Comparison of ENCODE assay signal across 8 cellular contexts in the genomic region with DNA sequence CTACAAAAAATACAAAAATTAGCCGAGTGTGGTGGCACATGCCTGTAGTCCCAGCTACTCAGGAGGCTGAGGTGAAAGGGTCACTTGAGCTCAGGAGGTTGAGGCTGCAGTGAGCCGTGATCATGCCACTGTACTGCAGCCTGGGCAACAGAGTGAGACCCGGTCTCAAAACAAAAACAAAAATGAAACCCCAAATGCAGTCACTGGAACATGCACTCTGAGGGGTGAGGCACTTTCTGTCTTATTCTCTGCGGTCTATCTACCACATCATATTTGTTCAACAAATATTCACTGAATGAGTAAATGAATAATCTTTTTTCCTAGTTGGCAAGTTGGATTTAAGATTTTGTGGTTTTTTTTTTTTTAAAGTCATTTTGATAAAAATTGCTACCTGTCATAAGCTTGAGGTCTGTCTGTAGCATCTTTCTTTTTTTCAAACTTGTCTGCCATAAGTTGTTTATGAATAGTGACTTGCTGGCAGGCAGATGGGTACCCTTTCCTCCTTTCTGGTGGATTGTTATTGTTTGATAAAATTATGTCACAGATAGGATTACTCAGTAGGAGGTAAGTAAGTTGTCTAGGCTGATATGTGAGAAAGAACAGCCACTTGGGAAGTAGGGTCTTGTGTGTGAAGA. TPM values are rescaled to one million over a fixed set of nuclear protein-coding genes. Genes with fewer than 3 reads are reported as not detected.
DNase-seq lines count a peak whose midpoint lies in the region; ATAC-seq and TF ChIP-seq lines count a peak whose summit lies in the region.

No MANE protein-coding gene starts in this region.

- peak; percentile 80 for ATAC-seq in GM19397 (IDR thresholded peaks at IDR 0.05; ENCODE audit: unreplicated experiment)
- peak; percentile 77 for ATAC-seq in HG03108 (IDR thresholded peaks at IDR 0.05; ENCODE audit: unreplicated experiment)
- ATAC-seq in psoas muscle: no peak

- no peaks in the 10 kb centered on the region for H3K27me3 ChIP-seq in psoas muscle (ENCODE audit: insufficient read depth in 3 of 3, low read length in 2 of 3)

- no peak overlapping the region for H3K27ac ChIP-seq in psoas muscle

- no peaks in the 10 kb centered on the region for H3K36me3 Mint-ChIP-seq in activated T-helper 2 cell treated with anti-CD3 and anti-CD28 coated beads, Interferon-gamma antibody, Interleukin-2, Interleukin-4, amounts not matched to agents 10 μg/mL and 5 μg/mL and 100 μg/mL, durations not matched to agents 14 hours and 24 hours and 36 hours (ENCODE audit: low read depth)

- 89% methylated on average over 4 of the region's 4 CpGs for WGBS in psoas muscle, 3 donors

- peaks cover 3% of the 10 kb centered on the region for H3K27me3 Mint-ChIP-seq in activated T-helper 2 cell treated with anti-CD3 and anti-CD28 coated beads, Interferon-gamma antibody, Interleukin-2, Interleukin-4, amounts not matched to agents 10 μg/mL and 5 μg/mL and 100 μg/mL, durations not matched to agents 14 hours and 24 hours and 36 hours (ENCODE audit: low read depth)

- H3K9me3 ChIP-seq in psoas muscle: no peaks in the 10 kb centered on the region

- peak; percentile 81 for DNase-seq in Caki2 (ENCODE audit: low read depth)
- DNase-seq in activated T-helper 2 cell treated with anti-CD3 and anti-CD28 coated beads, Interferon-gamma antibody, Interleukin-2, Interleukin-4, amounts not matched to agents 10 μg/mL and 5 μg/mL and 100 μg/mL, durations not matched to agents 14 hours and 24 hours and 36 hours (ENCODE audit: low spot score): peak; percentile 36
- DNase-seq in psoas muscle: no peak
- no peak for DNase-seq in SW 1271 (lab: John Stamatoyannopoulos, UW)
- no peak for DNase-seq in putamen (ENCODE audit: low spot score)
- no peak for DNase-seq in NOMO-1 treated with DMSO at 0.1 percent for 48 hours (lab: John Stamatoyannopoulos, UW; ENCODE audit: unreplicated experiment)

- peaks cover 0 to 97% of the 10 kb centered on the region in 2 donors for H3K36me3 ChIP-seq in psoas muscle (ENCODE audit: insufficient read depth in 1 of 2, low read depth in 1 of 2)

- intact Hi-C loops in activated T-helper 2 cell treated with anti-CD3 and anti-CD28 coated beads, Interferon-gamma antibody, Interleukin-2, Interleukin-4, amounts not matched to agents 10 μg/mL and 5 μg/mL and 100 μg/mL, durations not matched to agents 14 hours and 24 hours and 36 hours (cut with micrococcal nuclease): loop anchor here (1.0 to 5.0 kb wide), 7 partner anchors 26 to 415 kb away; a partner anchor contains a TSS
- intact Hi-C loops in psoas muscle (cut with DNase I): no loop called here

- peak overlapping the region; percentile 83 for H3K27ac Mint-ChIP-seq in activated T-helper 2 cell treated with anti-CD3 and anti-CD28 coated beads, Interferon-gamma antibody, Interleukin-2, Interleukin-4, amounts not matched to agents 10 μg/mL and 5 μg/mL and 100 μg/mL, durations not matched to agents 14 hours and 24 hours and 36 hours

- in situ Hi-C loops in Caki2 (cut with HindIII; ENCODE audit: low pct_unique_long_range_greater_than_20kb, low sequenced_read_pairs): no loop called here

- peak overlapping the region; percentile 30 for H3K4me3 Mint-ChIP-seq in activated T-helper 2 cell treated with anti-CD3 and anti-CD28 coated beads, Interferon-gamma antibody, Interleukin-2, Interleukin-4, amounts not matched to agents 10 μg/mL and 5 μg/mL and 100 μg/mL, durations not matched to agents 14 hours and 24 hours and 36 hours (ENCODE audit: low read depth)

- no peaks in the 10 kb centered on the region for H3K4me1 ChIP-seq in psoas muscle

- no peak overlapping the region for H3K4me3 ChIP-seq in psoas muscle

- no peaks in the 10 kb centered on the region for H3K9me3 Mint-ChIP-seq in activated T-helper 2 cell treated with anti-CD3 and anti-CD28 coated beads, Interferon-gamma antibody, Interleukin-2, Interleukin-4, amounts not matched to agents 10 μg/mL and 5 μg/mL and 100 μg/mL, durations not matched to agents 14 hours and 24 hours and 36 hours

- no peak for TF ChIP-seq CTCF in psoas muscle (IDR thresholded peaks at IDR 0.05)

- peaks cover 29% of the 10 kb centered on the region for H3K4me1 Mint-ChIP-seq in activated T-helper 2 cell treated with anti-CD3 and anti-CD28 coated beads, Interferon-gamma antibody, Interleukin-2, Interleukin-4, amounts not matched to agents 10 μg/mL and 5 μg/mL and 100 μg/mL, durations not matched to agents 14 hours and 24 hours and 36 hours (ENCODE audit: low read depth)

RNA-seq across cellular contexts. Expression of a gene that starts 11.8 kb away (rescaled TPM):
- total RNA-seq in Caki2 (2014; rRNA removed; shearing (Covaris generic); ENCODE audit: low replicate concordance): not detected in 2 replicates
- not detected in 2 replicates for total RNA-seq in activated T-helper 2 cell treated with anti-CD3 and anti-CD28 coated beads, Interferon-gamma antibody, Interleukin-2, Interleukin-4, amounts not matched to agents 10 μg/mL and 5 μg/mL and 100 μg/mL, durations not matched to agents 14 hours and 24 hours and 36 hours
- total RNA-seq in psoas muscle: 100 to 1,000 TPM in 3 of 4 donors, 10 to 100 TPM in 1; 51.0 to 278 (median 147) TPM
- 100 to 1,000 TPM in 1 of 3 donors, 10 to 100 TPM in 2; 31.7 to 123 (median 54.0) TPM for polyA plus RNA-seq in psoas muscle

Comparison
In these comparisons a context has a peak if more than half of its experiments do, and no peak if none do; other contexts are left out.
1. DNase-seq: peak in Caki2 (single experiment) and activated T-helper 2 cell treated with anti-CD3 and anti-CD28 coated beads, Interferon-gamma antibody, Interleukin-2, Interleukin-4, amounts not matched to agents 10 μg/mL and 5 μg/mL and 100 μg/mL, durations not matched to agents 14 hours and 24 hours and 36 hours (single experiment); none in psoas muscle (0 of 2), SW 1271 (0 of 2), putamen (single experiment) and NOMO-1 treated with DMSO at 0.1 percent for 48 hours (single experiment).
2. ATAC-seq: peak in GM19397 (single experiment) and HG03108 (single experiment); none in psoas muscle (0 of 4).
3. RNA of a gene that starts 11.8 kb away (total RNA-seq): 51.0 to 278 TPM in psoas muscle; not detected in activated T-helper 2 cell treated with anti-CD3 and anti-CD28 coated beads, Interferon-gamma antibody, Interleukin-2, Interleukin-4, amounts not matched to agents 10 μg/mL and 5 μg/mL and 100 μg/mL, durations not matched to agents 14 hours and 24 hours and 36 hours and not detected in Caki2; every median in the first group is over 10 times any median in the second.